Comparison of ENCODE assay signal across 1 cellular context in genomic region chr19:40453943-40454342, GRCh38.
TF ChIP-seq lines count a peak whose summit lies in the region.
"Not testable (repeated sequence)": the region's sequence is repeated elsewhere in the genome, so short reads cannot be mapped to it uniquely, and the experiment has no call there.

No MANE protein-coding gene starts in this region.

TF ChIP-seq in HepG2, 621 proteins besides CTCF, POLR2A, EP300 and RAD21:
- TF ChIP-seq ATF7 (IDR thresholded peaks at IDR 0.05) = peak; percentile 82
- not testable (repeated sequence) for TF ChIP-seq ATF7 (CRISPR knock-in tag; IDR thresholded peaks at IDR 0.05)
